Comparison of ENCODE assay signal across 8 cellular contexts in the genomic region with DNA sequence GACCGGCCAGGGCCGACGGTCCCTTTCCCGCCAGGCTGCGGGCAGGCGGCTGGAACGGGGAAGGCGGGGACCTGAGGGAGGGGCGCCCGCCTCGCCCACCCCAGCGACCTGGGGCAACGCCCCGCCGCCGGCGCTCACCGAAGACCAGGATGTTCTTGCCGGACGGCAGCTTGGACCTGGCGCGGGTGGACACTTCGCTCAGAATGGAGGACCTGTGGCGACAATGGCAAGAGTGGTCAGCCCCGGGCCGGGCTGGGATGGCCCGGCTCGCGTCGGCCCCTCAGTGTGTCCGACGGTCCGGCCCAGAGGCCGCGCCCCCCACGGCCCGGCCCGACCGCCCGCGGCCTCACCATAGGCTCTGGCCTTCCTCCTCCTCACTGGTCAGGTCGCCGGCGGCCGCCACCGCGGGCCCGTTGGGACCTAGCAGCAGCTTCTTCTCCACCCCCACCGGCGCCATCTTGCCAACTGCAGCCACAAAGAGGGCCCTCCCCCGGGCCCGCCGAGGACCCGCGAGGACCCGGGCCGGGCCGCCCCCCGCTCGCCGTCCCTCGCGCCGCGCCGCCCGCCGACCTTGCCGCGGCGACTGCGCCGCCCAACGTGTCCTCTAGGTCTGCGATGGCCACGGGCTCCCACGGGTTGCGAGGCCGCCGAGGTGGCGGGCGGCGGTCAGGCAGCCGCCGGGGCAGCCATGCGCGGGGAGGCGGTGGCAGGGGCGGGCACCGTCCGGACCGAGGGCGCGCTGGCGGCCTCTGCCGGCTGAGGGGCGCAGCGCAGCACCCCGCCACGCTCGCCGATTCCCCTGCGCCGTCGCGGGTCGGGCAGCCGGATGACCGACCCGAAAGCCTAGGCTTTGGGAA. TPM values are rescaled to one million over a fixed set of nuclear protein-coding genes. Genes with fewer than 3 reads are reported as not detected.
DNase-seq lines count a peak whose midpoint lies in the region; ATAC-seq lines count a peak whose summit lies in the region.

A gene (minus strand): TSS at position 475 of the 857 bp plus-strand sequence. CDS start 18 bp downstream, at position 457.

- peaks cover 34% of the 10 kb centered on the region for H3K36me3 ChIP-seq in BLaER1

- peak; percentile 74 for DNase-seq in NCI-H82 (lab: John Stamatoyannopoulos, UW)
- peak; percentile 94 for DNase-seq in activated CD8-positive, alpha-beta memory T cell treated with anti-CD3 and anti-CD28 coated beads for 24 hours
- peak; percentile 62 for DNase-seq in effector CD8-positive, alpha-beta T cell (lab: John Stamatoyannopoulos, UW)
- peak; percentile 74 to 80 for DNase-seq in lung microvascular endothelial cell (ENCODE audit: low read depth in 2 of 2)
- DNase-seq in stimulated activated CD4-positive, alpha-beta T cell treated with anti-CD3 and anti-CD28 coated beads, TNF-alpha, amount 100 ng/mL, for 48 hours (ENCODE audit: low read depth in 3 of 3), result peak; percentile 55 to 74 (median 60)

- peak within 1 kb of the TSS; percentile 98 for H3K9ac ChIP-seq in BLaER1

- ATAC-seq in GM19035 (IDR thresholded peaks at IDR 0.05; ENCODE audit: unreplicated experiment) (peak; percentile 84), HG03342 (IDR thresholded peaks at IDR 0.05; ENCODE audit: unreplicated experiment) (peak; percentile 88)

- H3K4me1 ChIP-seq in BLaER1, result peaks cover 47% of the 10 kb centered on the region

- peaks cover 10% of the 10 kb centered on the region for H3K27me3 ChIP-seq in BLaER1

- peak within 1 kb of the TSS; percentile 97 for H3K4me2 ChIP-seq in BLaER1

- no peaks in the 10 kb centered on the region for H3K9me3 ChIP-seq in BLaER1

- H4K20me1 ChIP-seq in BLaER1, result peaks cover 48% of the 10 kb centered on the region

- H3K27ac ChIP-seq in BLaER1, result peak within 1 kb of the TSS; percentile 97

- H3K4me3 ChIP-seq in BLaER1, result peak within 1 kb of the TSS; percentile 100

RNA-seq across cellular contexts. Expression of the gene that starts here (rescaled TPM):
- 83.7 and 132 TPM in 2 replicates for total RNA-seq in lung microvascular endothelial cell

Comparison
In these comparisons a context has a peak if more than half of its experiments do, and no peak if none do; other contexts are left out.
1. Peak in every context shown above with its lines: DNase-seq, ATAC-seq, H3K4me3 ChIP-seq and H3K27ac ChIP-seq.